In the genomic region with DNA sequence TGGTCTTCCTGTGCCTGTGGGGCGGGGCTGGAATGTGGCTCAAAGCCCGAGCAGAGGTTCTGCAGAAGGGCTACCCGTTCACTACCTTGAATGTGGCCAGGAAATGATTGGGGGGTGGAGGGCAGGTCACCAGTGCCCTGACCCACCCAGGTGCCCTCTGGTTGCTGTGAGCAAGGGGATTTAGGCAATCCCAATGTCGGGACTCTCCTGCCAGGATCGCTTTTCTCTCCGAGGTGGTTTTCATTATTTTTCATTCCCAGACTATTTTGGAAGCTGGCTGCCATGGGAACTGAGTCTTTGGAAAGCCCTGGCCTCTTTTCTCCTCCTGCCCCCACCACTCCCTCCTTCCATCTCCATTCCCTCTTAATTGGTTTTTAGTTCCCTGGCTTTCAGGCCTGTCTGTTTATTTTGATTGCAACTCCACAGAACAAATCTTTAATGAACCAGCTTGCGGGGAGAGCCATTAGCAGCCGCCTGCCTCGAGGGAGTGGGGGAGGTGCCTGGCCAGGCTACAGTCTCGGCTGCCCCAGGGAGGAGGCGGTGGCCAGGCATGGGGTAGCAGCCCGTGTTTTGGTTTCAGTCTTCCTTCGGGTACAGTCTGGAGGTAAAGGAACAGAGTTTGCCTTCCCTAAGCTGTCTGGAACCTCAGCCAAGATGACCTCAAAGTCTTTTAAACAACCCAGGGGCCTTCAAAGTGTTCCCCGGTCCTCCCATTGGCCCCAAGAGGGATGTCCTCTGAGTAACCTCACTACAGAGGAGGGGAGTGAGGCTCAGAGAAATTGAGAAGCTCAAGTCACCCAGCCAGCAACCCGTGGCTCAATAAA, we compare ENCODE assay signal across 8 cellular contexts.
DNase-seq lines count a peak whose midpoint lies in the region; ATAC-seq and TF ChIP-seq lines count a peak whose summit lies in the region.

No MANE protein-coding gene starts in this region.

- peak overlapping the region; percentile 64 to 97 (median 93) for H3K27ac Mint-ChIP-seq in brain

- H3K4me1 ChIP-seq in thoracic aorta (ENCODE audit: control insufficient read depth in 1 of 2, low read depth in 2 of 2): peaks cover 44 to 92% of the 10 kb centered on the region in 2 donors

- DNase-seq in NCI-H510A treated with DMSO at 0.1 percent for 48 hours (lab: John Stamatoyannopoulos, UW) (peak; percentile 21), NCI-H510A (lab: John Stamatoyannopoulos, UW) (no peak), left kidney (ENCODE audit: low read depth, low spot score) (peak; percentile 94), thoracic aorta (ENCODE audit: low spot score) (no peak), GM20000 (ENCODE audit: low spot score) (no peak), mucosa of gallbladder (ENCODE audit: low spot score) (no peak)

- H3K36me3 Mint-ChIP-seq in brain: no peaks in the 10 kb centered on the region

- no peaks in the 10 kb centered on the region for H3K9me3 ChIP-seq in thoracic aorta

- H3K27me3 ChIP-seq in thoracic aorta (replicated peaks; ENCODE audit: insufficient read depth): no peaks in the 10 kb centered on the region

- peak overlapping the region; percentile 7 to 72 (median 53) for H3K4me3 Mint-ChIP-seq in brain

- H3K9me3 Mint-ChIP-seq in brain: peaks cover 0 to 5% (median 0%) of the 10 kb centered on the region in 5 experiments

- peak overlapping the region; percentile 93 for H3K27ac ChIP-seq in thoracic aorta

- no peaks in the 10 kb centered on the region for H3K36me3 ChIP-seq in thoracic aorta

- peaks cover 54% of the 10 kb centered on the region for H3K4me1 Mint-ChIP-seq in brain

- H3K4me3 ChIP-seq in thoracic aorta: peak overlapping the region; percentile 50

- TF ChIP-seq CTCF in brain (conservative IDR thresholded peaks at IDR 0.05) (no peak), thoracic aorta (IDR thresholded peaks at IDR 0.05) (peak; percentile 28), GM20000 (IDR thresholded peaks at IDR 0.05; ENCODE audit: extremely low read depth, missing control alignments) (no peak)

- peak; percentile 73 for ATAC-seq in thoracic aorta (ENCODE audit: insufficient number of reproducible peaks, low FRiP score, low read depth)
- no peak for ATAC-seq in HG03139 (IDR thresholded peaks at IDR 0.05; ENCODE audit: unreplicated experiment)

- H3K27me3 Mint-ChIP-seq in brain: peaks cover 70% of the 10 kb centered on the region

Comparison
In these comparisons a context has a peak if more than half of its experiments do, and no peak if none do; other contexts are left out.
1. DNase-seq: peak in NCI-H510A treated with DMSO at 0.1 percent for 48 hours (single experiment) and left kidney (single experiment); none in NCI-H510A (single experiment), thoracic aorta (single experiment), GM20000 (single experiment) and mucosa of gallbladder (single experiment).